28 cellular contexts compared by ENCODE assay signal in the genomic region with DNA sequence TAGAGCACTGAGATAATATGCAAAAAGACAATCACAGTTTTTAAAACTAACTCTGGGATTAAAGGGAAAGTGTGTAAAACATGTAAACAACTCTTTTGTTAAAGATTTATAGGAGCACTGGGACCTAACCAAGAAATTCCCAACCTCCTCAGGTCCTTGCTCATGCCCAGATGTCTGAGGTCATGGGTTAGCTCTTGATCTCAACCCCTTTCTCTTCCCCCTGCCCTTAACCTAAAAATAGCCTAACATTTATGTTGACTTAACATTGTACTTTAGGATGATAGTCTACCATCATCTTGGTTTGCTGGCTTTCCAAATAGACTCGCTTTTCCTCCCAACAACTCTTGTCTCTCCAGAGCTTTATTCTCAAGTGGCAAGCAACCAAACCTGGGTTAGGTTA.
"Had no signal": no experiment of that assay in that cellular context is flagged by ENCODE, and none has a peak within 500 bp of the region (broad histone marks: within the 10 kb centered on the region; RNA-seq: fewer than 3 reads in every experiment).

No MANE protein-coding gene starts in this region.

- H3K9me3 ChIP-seq: adrenal gland, body of pancreas had no signal

- H3K36me3 ChIP-seq: adrenal gland, esophagus muscularis mucosa, gastroesophageal sphincter, heart right ventricle, WERI-Rb-1 had no signal

- DNase-seq: activated B cell treated with CpG ODN at 0.5 μM for 24 hours; activated CD4-positive, alpha-beta T cell treated with anti-CD3 and anti-CD28 coated beads for 48 hours; activated CD4-positive, alpha-beta T cell treated with anti-CD3 and anti-CD28 coated beads, Interleukin-2, amount 50 U/mL, for 1 hour; activated CD4-positive, alpha-beta T cell treated with anti-CD3 and anti-CD28 coated beads, Interleukin-2, amount 50 U/mL, for 48 hours; activated CD8-positive, alpha-beta memory T cell treated with anti-CD3 and anti-CD28 coated beads for 24 hours; activated CD8-positive, alpha-beta T cell treated with anti-CD3 and anti-CD28 coated beads for 36 hours; activated effector memory CD4-positive, alpha-beta T cell treated with Interleukin-2 at 50 U/mL for 16 hours; activated gamma-delta T cell treated with Interleukin-2 at 50 U/mL for 16 hours; activated naive CD4-positive, alpha-beta T cell treated with anti-CD3 and anti-CD28 coated beads, Interleukin-2, amount 50 U/mL, for 16 hours; activated naive CD4-positive, alpha-beta T cell treated with Interleukin-2 at 50 U/mL for 16 hours; activated T-cell treated with anti-CD3 and anti-CD28 coated beads, Interleukin-2, amount 50 U/mL, for 4 hours; adrenal gland; amygdala; aorta; body of pancreas; caudate nucleus; cortex of kidney; dermis blood vessel endothelial cell; effector CD4-positive, alpha-beta T cell; effector memory CD8-positive, alpha-beta T cell; erythroblast; foreskin melanocyte; heart right ventricle; T-helper 17 cell; T1000; WERI-Rb-1 had no signal

- H3K27me3 ChIP-seq: adrenal gland, body of pancreas, esophagus muscularis mucosa, gastroesophageal sphincter, heart right ventricle had no signal

- H3K4me1 ChIP-seq: adrenal gland, body of pancreas, esophagus muscularis mucosa, gastroesophageal sphincter, heart right ventricle had no signal

- H3K27ac ChIP-seq: adrenal gland, body of pancreas, esophagus muscularis mucosa, gastroesophageal sphincter, heart right ventricle, WERI-Rb-1 had no signal

- H3K4me3 ChIP-seq: adrenal gland, body of pancreas, esophagus muscularis mucosa, gastroesophageal sphincter, heart right ventricle had no signal
